31 cellular contexts compared by ENCODE assay signal in genomic region chr19:1782501-1782900, GRCh38. TPM values are rescaled to one million over a fixed set of nuclear protein-coding genes. Genes with fewer than 3 reads are reported as not detected.
"Had no signal": no experiment of that assay in that cellular context is flagged by ENCODE, and none has a peak within 500 bp of the region (broad histone marks: within the 10 kb centered on the region; RNA-seq: fewer than 3 reads in every experiment).

No MANE protein-coding gene starts in this region.

- H3K4me3 ChIP-seq: hepatocyte, left ventricle myocardium inferior, lung, psoas muscle, right atrium auricular region, right lobe of liver, skin epidermis, suprapubic skin, thoracic aorta, tibial artery, upper lobe of right lung had no signal

- H3K4me1 Mint-ChIP-seq: stimulated activated effector memory CD8-positive, alpha-beta T cell treated with anti-CD3 and anti-CD28 coated beads, Interleukin-12 subunit alpha, Interleukin-12 subunit beta, amount 100 ng/mL, for 72 hours had no signal

- H3K9ac ChIP-seq: parathyroid adenoma had no signal

- H3K27ac Mint-ChIP-seq: mesothelial cell of epicardium; nephron; stimulated activated effector memory CD8-positive, alpha-beta T cell treated with anti-CD3 and anti-CD28 coated beads, Interleukin-12 subunit alpha, Interleukin-12 subunit beta, amount 100 ng/mL, for 72 hours; stimulated activated naive CD8-positive, alpha-beta T cell treated with anti-CD3 and anti-CD28 coated beads, Interleukin-15, Interleukin-2, amounts not matched to agents 100 ng/mL and 50 ng/mL, for 24 hours had no signal

- H3K36me3 Mint-ChIP-seq: mesothelial cell of epicardium; stimulated activated effector memory CD8-positive, alpha-beta T cell treated with anti-CD3 and anti-CD28 coated beads, Interleukin-12 subunit alpha, Interleukin-12 subunit beta, amount 100 ng/mL, for 72 hours had no signal

- ATAC-seq: naive thymus-derived CD8-positive, alpha-beta T cell; psoas muscle; right lobe of liver; stimulated activated effector memory CD8-positive, alpha-beta T cell treated with anti-CD3 and anti-CD28 coated beads, Interleukin-12 subunit alpha, Interleukin-12 subunit beta, amount 100 ng/mL, for 72 hours; upper lobe of right lung had no signal

- DNase-seq: islet precursor cell; left ventricle myocardium inferior; naive thymus-derived CD8-positive, alpha-beta T cell; occipital lobe; psoas muscle; right lobe of liver; stimulated activated CD4-positive, alpha-beta T cell treated with anti-CD3 and anti-CD28 coated beads, Interleukin-12 subunit alpha, Interleukin-12 subunit beta, amount 100 ng/mL, for 4 hours; stimulated activated CD4-positive, alpha-beta T cell treated with anti-CD3 and anti-CD28 coated beads, Interleukin-15, amount 100 ng/mL, for 24 hours; stimulated activated CD4-positive, alpha-beta T cell treated with anti-CD3 and anti-CD28 coated beads, Interleukin-4, amount 100 ng/mL, for 24 hours; stimulated activated naive CD4-positive, alpha-beta T cell; tibial artery; upper lobe of right lung had no signal

- H3K4me2 ChIP-seq: hepatocyte had no signal

- H3K4me1 ChIP-seq: left ventricle myocardium inferior, parathyroid adenoma, psoas muscle, right atrium auricular region, right lobe of liver, suprapubic skin, tibial artery, upper lobe of right lung had no signal

- H2AFZ ChIP-seq: hepatocyte, parathyroid adenoma had no signal

- H3K36me3 ChIP-seq: left ventricle myocardium inferior, neutrophil, right atrium auricular region, right lobe of liver, suprapubic skin, thoracic aorta, tibial artery, upper lobe of right lung had no signal

- H3K9me3 ChIP-seq: neutrophil, right lobe of liver, suprapubic skin had no signal

- H3K27ac ChIP-seq: hepatocyte, left ventricle myocardium inferior, neutrophil, parathyroid adenoma, psoas muscle, right atrium auricular region, right lobe of liver, skin epidermis, suprapubic skin, thoracic aorta, tibial artery, upper lobe of right lung had no signal

- H3K9me3 Mint-ChIP-seq: mesothelial cell of epicardium; neural crest cell; stimulated activated effector memory CD8-positive, alpha-beta T cell treated with anti-CD3 and anti-CD28 coated beads, Interleukin-12 subunit alpha, Interleukin-12 subunit beta, amount 100 ng/mL, for 72 hours; stimulated activated naive CD8-positive, alpha-beta T cell treated with anti-CD3 and anti-CD28 coated beads, Interleukin-15, Interleukin-2, amounts not matched to agents 100 ng/mL and 50 ng/mL, for 24 hours had no signal

- H3K4me3 Mint-ChIP-seq: mesothelial cell of epicardium; naive thymus-derived CD8-positive, alpha-beta T cell; nephron; neural crest cell; stimulated activated effector memory CD8-positive, alpha-beta T cell treated with anti-CD3 and anti-CD28 coated beads, Interleukin-12 subunit alpha, Interleukin-12 subunit beta, amount 100 ng/mL, for 72 hours; stimulated activated naive CD8-positive, alpha-beta T cell treated with anti-CD3 and anti-CD28 coated beads, Interleukin-15, Interleukin-2, amounts not matched to agents 100 ng/mL and 50 ng/mL, for 24 hours had no signal

RNA-seq across cellular contexts. Expression of gene ONECUT3, which starts 29.2 kb away (rescaled TPM):
- total RNA-seq: kidney epithelial cell; left ventricle myocardium inferior; lower leg skin; lung; mesothelial cell of epicardium; mononuclear cell; naive thymus-derived CD8-positive, alpha-beta T cell; occipital lobe; osteocyte; posterior vena cava; psoas muscle; right atrium auricular region; right lobe of liver; subcutaneous adipose tissue; suprapubic skin; upper lobe of right lung had no signal
- polyA plus RNA-seq: lung; naive thymus-derived CD8-positive, alpha-beta T cell; psoas muscle had no signal
